Comparison of ENCODE assay signal across 9 cellular contexts in the genomic region with DNA sequence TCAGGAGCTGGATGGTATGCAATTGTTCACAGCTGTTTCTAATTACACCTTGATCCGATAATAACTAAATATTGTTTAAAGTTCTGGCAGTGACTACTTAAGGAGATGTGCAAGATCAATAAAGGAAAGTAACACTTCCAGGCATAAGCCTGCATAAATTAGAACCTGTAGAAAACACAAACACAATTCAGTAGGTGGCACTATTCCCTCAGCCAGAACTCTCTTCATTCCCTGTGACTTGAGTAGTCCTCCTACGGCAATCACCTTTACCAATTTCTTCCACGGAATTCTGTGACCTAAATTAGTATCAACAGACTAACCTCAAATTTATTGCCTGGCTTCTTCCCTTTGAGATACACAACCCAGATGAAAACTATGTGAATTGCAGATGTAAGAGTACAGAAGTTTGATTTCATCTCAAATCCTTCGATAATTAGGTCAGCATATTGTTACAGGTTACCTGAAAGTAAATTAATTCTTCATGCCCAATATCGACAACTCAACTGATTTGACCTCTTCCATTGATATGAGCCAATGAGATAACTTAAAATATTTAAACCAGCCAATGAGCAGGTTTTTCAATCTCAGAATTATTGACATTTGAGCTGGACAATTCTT.
DNase-seq lines count a peak whose midpoint lies in the region; ATAC-seq and TF ChIP-seq lines count a peak whose summit lies in the region.
"Had no signal": no experiment of that assay in that cellular context is flagged by ENCODE, and none has a peak within 500 bp of the region (broad histone marks: within the 10 kb centered on the region; RNA-seq: fewer than 3 reads in every experiment).

No MANE protein-coding gene starts in this region.

- H3K79me2 ChIP-seq in parathyroid adenoma, result no peaks in the 10 kb centered on the region

- intact Hi-C loops in activated naive CD4-positive, alpha-beta T cell treated with anti-CD3 and anti-CD28 coated beads for 36 hours (cut with micrococcal nuclease), result loop anchor here (10.0 kb wide), 1 partner anchor 582 kb away; a partner anchor contains a TSS

- DNase-seq in SIG-M5 treated with dmso at 0.1 percent for 504 hours (lab: John Stamatoyannopoulos, UW; ENCODE audit: unreplicated experiment) (peak; percentile 23), SIG-M5 (lab: John Stamatoyannopoulos, UW) (no peak), NCI-H748 (lab: John Stamatoyannopoulos, UW; ENCODE audit: unreplicated experiment) (peak; percentile 78), cerebellar nuclear complex (lab: John Stamatoyannopoulos, UW) (no peak)
- no peak for DNase-seq in activated naive CD4-positive, alpha-beta T cell treated with anti-CD3 and anti-CD28 coated beads for 36 hours

- H3K4me3 Mint-ChIP-seq in activated naive CD4-positive, alpha-beta T cell treated with anti-CD3 and anti-CD28 coated beads for 36 hours, result no peak overlapping the region

- no peaks in the 10 kb centered on the region for H3K27me3 Mint-ChIP-seq in activated naive CD4-positive, alpha-beta T cell treated with anti-CD3 and anti-CD28 coated beads for 36 hours (ENCODE audit: low read depth)

- no peaks in the 10 kb centered on the region for H3K4me1 ChIP-seq in parathyroid adenoma

- H2AFZ ChIP-seq in parathyroid adenoma, result no peak overlapping the region

- no peaks in the 10 kb centered on the region for H3K4me1 Mint-ChIP-seq in activated naive CD4-positive, alpha-beta T cell treated with anti-CD3 and anti-CD28 coated beads for 36 hours (ENCODE audit: low read depth)

- no peak overlapping the region for H3K9ac ChIP-seq in parathyroid adenoma

- peak; percentile 43 for TF ChIP-seq CTCF in parathyroid adenoma (IDR thresholded peaks at IDR 0.05)

- H3K36me3 Mint-ChIP-seq in activated naive CD4-positive, alpha-beta T cell treated with anti-CD3 and anti-CD28 coated beads for 36 hours (ENCODE audit: low read depth), result no peaks in the 10 kb centered on the region

- no peak overlapping the region for H3K4me2 ChIP-seq in parathyroid adenoma (ENCODE audit: low read length)

- no peak overlapping the region for H3K27ac ChIP-seq in parathyroid adenoma
- H3K27ac ChIP-seq: skin epidermis had no signal

- H3K27ac Mint-ChIP-seq in activated naive CD4-positive, alpha-beta T cell treated with anti-CD3 and anti-CD28 coated beads for 36 hours, result no peak overlapping the region

- no peaks in the 10 kb centered on the region for H3K9me3 Mint-ChIP-seq in activated naive CD4-positive, alpha-beta T cell treated with anti-CD3 and anti-CD28 coated beads for 36 hours

- no peaks in the 10 kb centered on the region for H3K36me3 ChIP-seq in parathyroid adenoma (ENCODE audit: control insufficient read depth, insufficient read depth, low read length)

- H3K27me3 ChIP-seq in parathyroid adenoma (ENCODE audit: control insufficient read depth, insufficient read depth, low read length), result no peaks in the 10 kb centered on the region

- ATAC-seq in esophagus mucosa, result peak; percentile 44
- ATAC-seq in HG02938 (IDR thresholded peaks at IDR 0.05; ENCODE audit: unreplicated experiment), result no peak

- no peaks in the 10 kb centered on the region for H3K9me3 ChIP-seq in parathyroid adenoma (ENCODE audit: control insufficient read depth, low read length)

- no peak overlapping the region for H3K4me3 ChIP-seq in parathyroid adenoma (ENCODE audit: low read depth, low read length)
- H3K4me3 ChIP-seq: skin epidermis had no signal

- CTCF ChIA-PET in activated naive CD4-positive, alpha-beta T cell treated with anti-CD3 and anti-CD28 coated beads for 36 hours (lab: Charles Lee), result no interaction called here

Comparison
In these comparisons a context has a peak if more than half of its experiments do, and no peak if none do; other contexts are left out.
1. DNase-seq: peak in SIG-M5 treated with dmso at 0.1 percent for 504 hours (single experiment) and NCI-H748 (single experiment); none in SIG-M5 (single experiment), activated naive CD4-positive, alpha-beta T cell treated with anti-CD3 and anti-CD28 coated beads for 36 hours (single experiment) and cerebellar nuclear complex (0 of 2).